In the genomic region with DNA sequence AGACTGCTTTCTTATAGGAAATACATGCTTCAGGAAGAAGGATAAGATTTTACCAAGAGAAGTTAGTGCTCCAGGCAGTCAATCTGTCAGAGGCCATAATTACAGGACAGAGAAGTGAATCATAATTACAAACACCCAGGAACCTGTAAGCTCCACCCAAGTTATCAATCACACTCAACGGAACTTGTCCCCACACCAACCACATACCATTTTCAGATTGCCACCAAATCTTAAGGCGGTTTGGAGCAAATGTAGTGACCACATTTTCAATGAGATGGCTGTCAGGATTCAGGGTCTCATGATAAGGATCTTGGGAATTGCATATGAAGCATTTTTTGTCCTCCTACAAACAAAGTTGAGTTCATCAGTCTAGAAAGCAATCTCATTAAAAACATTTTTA, we compare ENCODE assay signal across 2 cellular contexts.
TF ChIP-seq lines count a peak whose summit lies in the region.

No MANE protein-coding gene starts in this region.

TF ChIP-seq in SK-N-SH, 30 proteins besides CTCF, POLR2A, EP300 and RAD21:
- TF ChIP-seq, protein P1, sequence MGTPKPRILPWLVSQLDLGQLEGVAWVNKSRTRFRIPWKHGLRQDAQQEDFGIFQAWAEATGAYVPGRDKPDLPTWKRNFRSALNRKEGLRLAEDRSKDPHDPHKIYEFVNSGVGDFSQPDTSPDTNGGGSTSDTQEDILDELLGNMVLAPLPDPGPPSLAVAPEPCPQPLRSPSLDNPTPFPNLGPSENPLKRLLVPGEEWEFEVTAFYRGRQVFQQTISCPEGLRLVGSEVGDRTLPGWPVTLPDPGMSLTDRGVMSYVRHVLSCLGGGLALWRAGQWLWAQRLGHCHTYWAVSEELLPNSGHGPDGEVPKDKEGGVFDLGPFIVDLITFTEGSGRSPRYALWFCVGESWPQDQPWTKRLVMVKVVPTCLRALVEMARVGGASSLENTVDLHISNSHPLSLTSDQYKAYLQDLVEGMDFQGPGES (IDR thresholded peaks at IDR 0.05; ENCODE audit: low read depth, low read length), result no peak
- TF ChIP-seq, protein P2, sequence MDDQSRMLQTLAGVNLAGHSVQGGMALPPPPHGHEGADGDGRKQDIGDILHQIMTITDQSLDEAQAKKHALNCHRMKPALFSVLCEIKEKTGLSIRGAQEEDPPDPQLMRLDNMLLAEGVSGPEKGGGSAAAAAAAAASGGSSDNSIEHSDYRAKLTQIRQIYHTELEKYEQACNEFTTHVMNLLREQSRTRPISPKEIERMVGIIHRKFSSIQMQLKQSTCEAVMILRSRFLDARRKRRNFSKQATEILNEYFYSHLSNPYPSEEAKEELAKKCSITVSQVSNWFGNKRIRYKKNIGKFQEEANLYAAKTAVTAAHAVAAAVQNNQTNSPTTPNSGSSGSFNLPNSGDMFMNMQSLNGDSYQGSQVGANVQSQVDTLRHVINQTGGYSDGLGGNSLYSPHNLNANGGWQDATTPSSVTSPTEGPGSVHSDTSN (IDR thresholded peaks at IDR 0.05), result peak; percentile 43; the same call in 1 of the 2 replicates
- TF ChIP-seq, protein P3, sequence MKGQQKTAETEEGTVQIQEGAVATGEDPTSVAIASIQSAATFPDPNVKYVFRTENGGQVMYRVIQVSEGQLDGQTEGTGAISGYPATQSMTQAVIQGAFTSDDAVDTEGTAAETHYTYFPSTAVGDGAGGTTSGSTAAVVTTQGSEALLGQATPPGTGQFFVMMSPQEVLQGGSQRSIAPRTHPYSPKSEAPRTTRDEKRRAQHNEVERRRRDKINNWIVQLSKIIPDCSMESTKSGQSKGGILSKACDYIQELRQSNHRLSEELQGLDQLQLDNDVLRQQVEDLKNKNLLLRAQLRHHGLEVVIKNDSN (IDR thresholded peaks at IDR 0.05; ENCODE audit: borderline replicate concordance, low read depth), result no peak
- TF ChIP-seq, protein P4, sequence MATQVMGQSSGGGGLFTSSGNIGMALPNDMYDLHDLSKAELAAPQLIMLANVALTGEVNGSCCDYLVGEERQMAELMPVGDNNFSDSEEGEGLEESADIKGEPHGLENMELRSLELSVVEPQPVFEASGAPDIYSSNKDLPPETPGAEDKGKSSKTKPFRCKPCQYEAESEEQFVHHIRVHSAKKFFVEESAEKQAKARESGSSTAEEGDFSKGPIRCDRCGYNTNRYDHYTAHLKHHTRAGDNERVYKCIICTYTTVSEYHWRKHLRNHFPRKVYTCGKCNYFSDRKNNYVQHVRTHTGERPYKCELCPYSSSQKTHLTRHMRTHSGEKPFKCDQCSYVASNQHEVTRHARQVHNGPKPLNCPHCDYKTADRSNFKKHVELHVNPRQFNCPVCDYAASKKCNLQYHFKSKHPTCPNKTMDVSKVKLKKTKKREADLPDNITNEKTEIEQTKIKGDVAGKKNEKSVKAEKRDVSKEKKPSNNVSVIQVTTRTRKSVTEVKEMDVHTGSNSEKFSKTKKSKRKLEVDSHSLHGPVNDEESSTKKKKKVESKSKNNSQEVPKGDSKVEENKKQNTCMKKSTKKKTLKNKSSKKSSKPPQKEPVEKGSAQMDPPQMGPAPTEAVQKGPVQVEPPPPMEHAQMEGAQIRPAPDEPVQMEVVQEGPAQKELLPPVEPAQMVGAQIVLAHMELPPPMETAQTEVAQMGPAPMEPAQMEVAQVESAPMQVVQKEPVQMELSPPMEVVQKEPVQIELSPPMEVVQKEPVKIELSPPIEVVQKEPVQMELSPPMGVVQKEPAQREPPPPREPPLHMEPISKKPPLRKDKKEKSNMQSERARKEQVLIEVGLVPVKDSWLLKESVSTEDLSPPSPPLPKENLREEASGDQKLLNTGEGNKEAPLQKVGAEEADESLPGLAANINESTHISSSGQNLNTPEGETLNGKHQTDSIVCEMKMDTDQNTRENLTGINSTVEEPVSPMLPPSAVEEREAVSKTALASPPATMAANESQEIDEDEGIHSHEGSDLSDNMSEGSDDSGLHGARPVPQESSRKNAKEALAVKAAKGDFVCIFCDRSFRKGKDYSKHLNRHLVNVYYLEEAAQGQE (IDR thresholded peaks at IDR 0.05; ENCODE audit: low read depth, low read length), result no peak
- TF ChIP-seq POLR2AphosphoS5 (IDR thresholded peaks at IDR 0.05; ENCODE audit: low read depth, low read length), result peak; percentile 3; the same call in 1 of the 2 replicates
- TF ChIP-seq RXRA (IDR thresholded peaks at IDR 0.05; ENCODE audit: borderline replicate concordance, low read depth), result no peak
- no peak for TF ChIP-seq SIN3A (IDR thresholded peaks at IDR 0.05; ENCODE audit: borderline replicate concordance, low read depth, low read length)
- no peak for TF ChIP-seq MEF2A (IDR thresholded peaks at IDR 0.05; ENCODE audit: borderline replicate concordance, low read depth)

TF ChIP-seq in SK-N-SH treated with all-trans-retinoic acid at 6 μM for 48 hours, 23 proteins besides CTCF, POLR2A, EP300 and RAD21 (continued from another document):
- TF ChIP-seq, protein P5, sequence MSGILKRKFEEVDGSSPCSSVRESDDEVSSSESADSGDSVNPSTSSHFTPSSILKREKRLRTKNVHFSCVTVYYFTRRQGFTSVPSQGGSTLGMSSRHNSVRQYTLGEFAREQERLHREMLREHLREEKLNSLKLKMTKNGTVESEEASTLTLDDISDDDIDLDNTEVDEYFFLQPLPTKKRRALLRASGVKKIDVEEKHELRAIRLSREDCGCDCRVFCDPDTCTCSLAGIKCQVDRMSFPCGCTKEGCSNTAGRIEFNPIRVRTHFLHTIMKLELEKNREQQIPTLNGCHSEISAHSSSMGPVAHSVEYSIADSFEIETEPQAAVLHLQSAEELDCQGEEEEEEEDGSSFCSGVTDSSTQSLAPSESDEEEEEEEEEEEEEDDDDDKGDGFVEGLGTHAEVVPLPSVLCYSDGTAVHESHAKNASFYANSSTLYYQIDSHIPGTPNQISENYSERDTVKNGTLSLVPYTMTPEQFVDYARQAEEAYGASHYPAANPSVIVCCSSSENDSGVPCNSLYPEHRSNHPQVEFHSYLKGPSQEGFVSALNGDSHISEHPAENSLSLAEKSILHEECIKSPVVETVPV (CRISPR knock-in tag; IDR thresholded peaks at IDR 0.05), result no peak
- no peak for TF ChIP-seq ZNF8 (CRISPR knock-in tag; IDR thresholded peaks at IDR 0.05)
- no peak for TF ChIP-seq ZNF70 (CRISPR knock-in tag; IDR thresholded peaks at IDR 0.05)
- no peak for TF ChIP-seq CSDC2 (CRISPR knock-in tag; IDR thresholded peaks at IDR 0.05)
- TF ChIP-seq ZFP30 (CRISPR knock-in tag; IDR thresholded peaks at IDR 0.05), result no peak
- TF ChIP-seq ZNF565 (CRISPR knock-in tag; conservative IDR thresholded peaks at IDR 0.05; ENCODE audit: low read depth), result no peak
- TF ChIP-seq ARNTL (CRISPR knock-in tag; IDR thresholded peaks at IDR 0.05; ENCODE audit: borderline replicate concordance, low read depth), result no peak
- TF ChIP-seq RARB (CRISPR knock-in tag; IDR thresholded peaks at IDR 0.05), result no peak
- TF ChIP-seq PPARA (CRISPR knock-in tag; IDR thresholded peaks at IDR 0.05; ENCODE audit: borderline replicate concordance), result no peak
- no peak for TF ChIP-seq TOX (CRISPR knock-in tag; IDR thresholded peaks at IDR 0.05; ENCODE audit: borderline replicate concordance)
